ENCODE assay signal across 8 cellular contexts in genomic region chr20:45987108-45987780, GRCh38. TPM values are rescaled to one million over a fixed set of nuclear protein-coding genes. Genes with fewer than 3 reads are reported as not detected.
DNase-seq lines count a peak whose midpoint lies in the region; ATAC-seq and TF ChIP-seq lines count a peak whose summit lies in the region.

No MANE protein-coding gene starts in this region.

- no peaks in the 10 kb centered on the region for H3F3A ChIP-seq in GM23338 (replicated peaks; ENCODE audit: low read depth)

- TF ChIP-seq CTCF in BJ (IDR thresholded peaks at IDR 0.05; ENCODE audit: insufficient read depth, low read depth, low read length) (peak; percentile 89), GM23338 (conservative IDR thresholded peaks at IDR 0.05; ENCODE audit: low read depth in 2 of 2) (peak; percentile 84 to 97)

- CTCF ChIA-PET in BJ (lab: Yijun Ruan, JAX): interaction anchor here (0.7 to 3.4 kb wide), 22 partner anchors 8 to 386 kb away, joined by 3 to 64 read pairs (median 5); partner anchors contain the start of genes MMP9, UBE2C and ZNF335
- CTCF ChIA-PET in activated CD4-positive, alpha-beta memory T cell treated with anti-CD3 and anti-CD28 coated beads, Interleukin-2, amount 10 ng/mL, durations not matched to agents 7 days and 5 days (lab: Charles Lee): interaction anchor here (0.6 to 8.9 kb wide), 32 partner anchors 9 to 1239 kb away, joined by 3 to 135 read pairs (median 4); partner anchors contain the start of genes ELMO2, MMP9, PCIF1 and ZNF335

- H3K27ac Mint-ChIP-seq in GM23338: no peak overlapping the region
- no peak overlapping the region for H3K27ac Mint-ChIP-seq in activated CD4-positive, alpha-beta memory T cell treated with anti-CD3 and anti-CD28 coated beads, Interleukin-2, amount 10 ng/mL, durations not matched to agents 7 days and 5 days

- DNase-seq in BJ (ENCODE audit: low read depth) (no peak), GM23338 (ENCODE audit: low spot score) (peak; percentile 92), NCI-H82 treated with DMSO at 0.1 percent for 48 hours (lab: John Stamatoyannopoulos, UW; ENCODE audit: unreplicated experiment) (peak; percentile 32), midbrain (lab: John Stamatoyannopoulos, UW) (peak; percentile 55)
- peak; percentile 82 for DNase-seq in activated CD4-positive, alpha-beta memory T cell treated with anti-CD3 and anti-CD28 coated beads, Interleukin-2, amount 10 ng/mL, durations not matched to agents 7 days and 5 days
- peak; percentile 68 for DNase-seq in effector CD4-positive, alpha-beta T cell
- peak; percentile 32 to 54 for DNase-seq in stimulated activated CD8-positive, alpha-beta memory T cell treated with anti-CD3 and anti-CD28 coated beads, Interleukin-4, amount 100 ng/mL, for 4 hours (ENCODE audit: low read depth in 2 of 2, low spot score in 1 of 2)

- H3K36me3 ChIP-seq in BJ (ENCODE audit: control insufficient read depth, insufficient read depth, low read length): no peaks in the 10 kb centered on the region
- no peaks in the 10 kb centered on the region for H3K36me3 ChIP-seq in GM23338 (ENCODE audit: insufficient read depth)

- no peaks in the 10 kb centered on the region for H4K20me1 ChIP-seq in GM23338 (replicated peaks; ENCODE audit: insufficient read depth)

- ATAC-seq in GM23338: peak; percentile 98
- ATAC-seq in HG03342 (IDR thresholded peaks at IDR 0.05; ENCODE audit: unreplicated experiment): no peak

- peaks cover 10% of the 10 kb centered on the region for H3K4me1 Mint-ChIP-seq in GM23338
- H3K4me1 Mint-ChIP-seq in activated CD4-positive, alpha-beta memory T cell treated with anti-CD3 and anti-CD28 coated beads, Interleukin-2, amount 10 ng/mL, durations not matched to agents 7 days and 5 days: peaks cover 15% of the 10 kb centered on the region

- no peak overlapping the region for H3K27ac ChIP-seq in GM23338 (ENCODE audit: low read depth)

- peaks cover 9% of the 10 kb centered on the region for H3K4me1 ChIP-seq in GM23338 (ENCODE audit: insufficient read depth)

- peaks cover 2% of the 10 kb centered on the region for H3K27me3 Mint-ChIP-seq in GM23338 (ENCODE audit: insufficient read depth, low read depth, poor library complexity)
- H3K27me3 Mint-ChIP-seq in activated CD4-positive, alpha-beta memory T cell treated with anti-CD3 and anti-CD28 coated beads, Interleukin-2, amount 10 ng/mL, durations not matched to agents 7 days and 5 days: peaks cover 4% of the 10 kb centered on the region

- POLR2A ChIA-PET in BJ (lab: Charles Lee): no interaction called here
- POLR2A ChIA-PET in activated CD4-positive, alpha-beta memory T cell treated with anti-CD3 and anti-CD28 coated beads, Interleukin-2, amount 10 ng/mL, durations not matched to agents 7 days and 5 days (lab: Charles Lee): interaction anchor here (0.6 to 1.2 kb wide), 5 partner anchors 14 to 129 kb away, joined by 3 to 6 read pairs (median 4); partner anchors contain the start of gene ZNF335

- H3K9me2 ChIP-seq in GM23338 (ENCODE audit: insufficient read depth): no peaks in the 10 kb centered on the region

- no peaks in the 10 kb centered on the region for H3K79me2 ChIP-seq in GM23338 (replicated peaks; ENCODE audit: insufficient read depth)

- H3K9me3 Mint-ChIP-seq in GM23338: no peaks in the 10 kb centered on the region
- H3K9me3 Mint-ChIP-seq in activated CD4-positive, alpha-beta memory T cell treated with anti-CD3 and anti-CD28 coated beads, Interleukin-2, amount 10 ng/mL, durations not matched to agents 7 days and 5 days: no peaks in the 10 kb centered on the region

- no peak overlapping the region for H3K4me3 Mint-ChIP-seq in GM23338
- no peak overlapping the region for H3K4me3 Mint-ChIP-seq in activated CD4-positive, alpha-beta memory T cell treated with anti-CD3 and anti-CD28 coated beads, Interleukin-2, amount 10 ng/mL, durations not matched to agents 7 days and 5 days

- peak overlapping the region; percentile 83; the same call in 1 of the 2 replicates for H2AFZ ChIP-seq in GM23338

- no peak overlapping the region for H3K4me3 ChIP-seq in BJ (ENCODE audit: low read depth, low read length)
- H3K4me3 ChIP-seq in GM23338: no peak overlapping the region

- H3K4me2 ChIP-seq in GM23338: no peak overlapping the region

- no peaks in the 10 kb centered on the region for H3K36me3 Mint-ChIP-seq in GM23338 (ENCODE audit: low read depth)
- H3K36me3 Mint-ChIP-seq in activated CD4-positive, alpha-beta memory T cell treated with anti-CD3 and anti-CD28 coated beads, Interleukin-2, amount 10 ng/mL, durations not matched to agents 7 days and 5 days (ENCODE audit: low read depth): no peaks in the 10 kb centered on the region

- H3K27me3 ChIP-seq in BJ (ENCODE audit: control insufficient read depth, insufficient read depth, low read length) (peaks cover 2% of the 10 kb centered on the region), GM23338 (ENCODE audit: insufficient read depth) (no peaks in the 10 kb centered on the region)

TF ChIP-seq in GM23338, 12 proteins besides CTCF, POLR2A, EP300 and RAD21 (continues in another document):
- TF ChIP-seq JUNB (IDR thresholded peaks at IDR 0.05; ENCODE audit: unreplicated experiment): no peak
- TF ChIP-seq CREB1 (CRISPR knock-in tag; IDR thresholded peaks at IDR 0.05; ENCODE audit: low read depth): no peak
- TF ChIP-seq EZH2phosphoT487 (IDR thresholded peaks at IDR 0.05; ENCODE audit: unreplicated experiment): no peak
- TF ChIP-seq REST (IDR thresholded peaks at IDR 0.05; ENCODE audit: unreplicated experiment): peak; percentile 21
- no peak for TF ChIP-seq STAT1 (IDR thresholded peaks at IDR 0.05; ENCODE audit: unreplicated experiment)

RNA-seq across cellular contexts. Expression of gene ZNF335, which starts 15.2 kb away (rescaled TPM):
- polyA plus RNA-seq in BJ (2011; rRNA removed) (4.5 and 9.9 TPM in 2 replicates), GM23338 (2016; fragmentation: Nextera tagmentation; extraction: Ambion mirVana) (5.7 and 7.4 TPM in 2 replicates)
- polyA minus RNA-seq in BJ (2011; rRNA and poly(A)+ RNA removed): 17.2 and 18.5 TPM in 2 replicates
- total RNA-seq in GM23338 (2014; rRNA removed; shearing (Covaris generic)): 18.6 and 24.2 TPM in 2 replicates
- 10 to 100 TPM; 35.7 to 36.7 TPM for total RNA-seq in activated CD4-positive, alpha-beta memory T cell treated with anti-CD3 and anti-CD28 coated beads, Interleukin-2, amount 10 ng/mL, durations not matched to agents 7 days and 5 days

RNA-seq across cellular contexts. Expression of gene MMP9, which starts 21.5 kb away (rescaled TPM):
- polyA plus RNA-seq in BJ (2011; rRNA removed) (not detected in 2 replicates), GM23338 (2016; fragmentation: Nextera tagmentation; extraction: Ambion mirVana) (4.1 and 4.3 TPM in 2 replicates)
- not detected in 2 replicates for polyA minus RNA-seq in BJ (2011; rRNA and poly(A)+ RNA removed)
- 5.4 and 5.8 TPM in 2 replicates for total RNA-seq in GM23338 (2014; rRNA removed; shearing (Covaris generic))
- total RNA-seq in activated CD4-positive, alpha-beta memory T cell treated with anti-CD3 and anti-CD28 coated beads, Interleukin-2, amount 10 ng/mL, durations not matched to agents 7 days and 5 days: under 1 TPM; 0.13 to 0.15 TPM

RNA-seq across cellular contexts. Expression of gene SLC12A5, which starts 41.8 kb away (rescaled TPM):
- polyA plus RNA-seq in BJ (2011; rRNA removed) (0.61 and 0.70 TPM in 2 replicates), GM23338 (2016; fragmentation: Nextera tagmentation; extraction: Ambion mirVana) (8.4 and 9.8 TPM in 2 replicates)
- 0.15 and 0.33 TPM in 2 replicates for polyA minus RNA-seq in BJ (2011; rRNA and poly(A)+ RNA removed)
- total RNA-seq in GM23338 (2014; rRNA removed; shearing (Covaris generic)): 0.35 and 3.5 TPM in 2 replicates
- under 1 TPM in 1 of 2 experiments, not detected in 1; 0.53 TPM for total RNA-seq in activated CD4-positive, alpha-beta memory T cell treated with anti-CD3 and anti-CD28 coated beads, Interleukin-2, amount 10 ng/mL, durations not matched to agents 7 days and 5 days

RNA-seq across cellular contexts. Expression of gene PCIF1, which starts 52.8 kb away (rescaled TPM):
- polyA plus RNA-seq in BJ (2011; rRNA removed) (12.7 and 20.9 TPM in 2 replicates), GM23338 (2016; fragmentation: Nextera tagmentation; extraction: Ambion mirVana) (28.3 and 37.0 TPM in 2 replicates)
- polyA minus RNA-seq in BJ (2011; rRNA and poly(A)+ RNA removed): 21.4 and 22.6 TPM in 2 replicates
- 26.1 and 27.0 TPM in 2 replicates for total RNA-seq in GM23338 (2014; rRNA removed; shearing (Covaris generic))
- 10 to 100 TPM; 44.2 to 45.7 TPM for total RNA-seq in activated CD4-positive, alpha-beta memory T cell treated with anti-CD3 and anti-CD28 coated beads, Interleukin-2, amount 10 ng/mL, durations not matched to agents 7 days and 5 days
